In the genomic region with DNA sequence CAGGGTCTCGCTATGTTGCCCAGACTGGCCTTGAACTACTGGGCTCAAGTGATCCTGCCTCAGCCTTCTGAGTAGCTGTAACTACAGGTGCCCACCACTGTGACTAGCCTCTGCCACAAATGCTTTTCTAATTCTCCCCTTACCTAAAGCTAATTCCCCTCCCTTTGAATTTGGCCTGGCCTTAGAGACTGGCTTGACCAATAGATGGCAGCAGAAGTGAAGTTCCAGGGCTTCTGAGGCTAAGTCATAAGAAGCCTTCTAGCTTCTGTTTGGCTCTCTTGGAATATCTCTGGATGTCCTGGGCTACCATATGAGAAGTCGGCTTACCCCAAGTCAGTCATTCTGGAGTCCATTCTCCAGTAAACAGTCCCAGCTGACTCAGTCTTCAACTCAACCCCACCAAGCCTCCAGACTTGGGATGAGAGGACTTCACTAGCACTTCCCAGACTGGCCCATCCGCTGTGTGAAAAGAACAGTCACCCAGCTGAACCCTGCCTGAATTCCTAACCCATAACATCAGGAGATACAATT, we compare ENCODE assay signal across 8 cellular contexts.
DNase-seq lines count a peak whose midpoint lies in the region; ATAC-seq and TF ChIP-seq lines count a peak whose summit lies in the region.

No MANE protein-coding gene starts in this region.

- no peak for ATAC-seq in activated naive CD4-positive, alpha-beta T cell treated with anti-CD3 and anti-CD28 coated beads, Interleukin-2, amount 50 U/mL, for 72 hours

- no peaks in the 10 kb centered on the region for H3K27me3 ChIP-seq in SJCRH30

- no peaks in the 10 kb centered on the region for H3K36me3 Mint-ChIP-seq in activated naive CD4-positive, alpha-beta T cell treated with anti-CD3 and anti-CD28 coated beads, Interleukin-2, amount 50 U/mL, for 72 hours

- no peaks in the 10 kb centered on the region for H3K4me1 ChIP-seq in SJCRH30

- no peaks in the 10 kb centered on the region for H3K36me3 ChIP-seq in SJCRH30

- peak; percentile 53 for DNase-seq in ACHN
- DNase-seq in SJCRH30 = peak; percentile 44 to 79
- peak; percentile 61 for DNase-seq in fibroblast of the conjunctiva (ENCODE audit: low read depth)
- DNase-seq in renal cortical epithelial cell (ENCODE audit: low read depth) = peak; percentile 66
- DNase-seq in HPDE6-E6E7 (ENCODE audit: extremely low spot score) = no peak
- DNase-seq in activated naive CD4-positive, alpha-beta T cell treated with anti-CD3 and anti-CD28 coated beads, Interleukin-2, amount 50 U/mL, for 72 hours (ENCODE audit: low spot score in 2 of 2) = no peak

- no peaks in the 10 kb centered on the region for H3K9me3 ChIP-seq in SJCRH30 (replicated peaks)

- no peak overlapping the region for H3K27ac ChIP-seq in SJCRH30

- no peak overlapping the region for H3K4me3 ChIP-seq in SJCRH30

- no peaks in the 10 kb centered on the region for H3K9me3 Mint-ChIP-seq in activated naive CD4-positive, alpha-beta T cell treated with anti-CD3 and anti-CD28 coated beads, Interleukin-2, amount 50 U/mL, for 72 hours

- in situ Hi-C loops in ACHN (cut with HindIII; ENCODE audit: low pct_ligation_motif_present, low pct_unique_long_range_greater_than_20kb, low sequenced_read_pairs) = loop anchor here (25.0 kb wide), 1 partner anchor 241 kb away; no protein-coding TSS in a partner anchor

- TF ChIP-seq CTCF in GM12872 (IDR thresholded peaks at IDR 0.05; ENCODE audit: insufficient read depth, low read depth, low read length) = peak; percentile 60
- peak; percentile 50 for TF ChIP-seq CTCF in LNCAP (IDR thresholded peaks at IDR 0.05)

- no peak overlapping the region for H3K27ac Mint-ChIP-seq in activated naive CD4-positive, alpha-beta T cell treated with anti-CD3 and anti-CD28 coated beads, Interleukin-2, amount 50 U/mL, for 72 hours

Comparison
In these comparisons a context has a peak if more than half of its experiments do, and no peak if none do; other contexts are left out.
1. DNase-seq: peak in ACHN (single experiment), SJCRH30 (2 of 2), fibroblast of the conjunctiva (single experiment) and renal cortical epithelial cell (single experiment); none in HPDE6-E6E7 (single experiment) and activated naive CD4-positive, alpha-beta T cell treated with anti-CD3 and anti-CD28 coated beads, Interleukin-2, amount 50 U/mL, for 72 hours (0 of 2).